10 cellular contexts compared by ENCODE assay signal in the genomic region with DNA sequence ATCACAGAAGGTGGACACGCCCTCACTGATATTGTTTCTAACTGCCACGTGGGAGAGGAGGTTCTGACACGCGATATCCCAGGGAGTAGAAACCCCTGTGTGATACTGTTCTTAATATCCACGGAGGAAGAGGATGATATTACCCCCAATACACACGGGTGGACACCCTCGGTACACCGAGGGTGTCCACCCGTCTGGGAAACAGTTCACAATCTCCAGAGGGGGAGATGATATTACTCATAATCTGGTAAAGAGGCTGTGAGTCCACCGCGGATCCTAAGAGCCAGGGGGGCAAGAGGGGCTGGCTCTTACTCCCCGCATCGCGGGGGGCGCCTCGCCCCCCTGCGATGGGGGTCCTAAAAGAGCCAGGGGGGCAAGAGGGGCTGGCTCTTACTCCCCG. TPM values are rescaled to one million over a fixed set of nuclear protein-coding genes. Genes with fewer than 3 reads are reported as not detected.
DNase-seq lines count a peak whose midpoint lies in the region; ATAC-seq and TF ChIP-seq lines count a peak whose summit lies in the region.
"Had no signal": no experiment of that assay in that cellular context is flagged by ENCODE, and none has a peak within 500 bp of the region (broad histone marks: within the 10 kb centered on the region; RNA-seq: fewer than 3 reads in every experiment).

No MANE protein-coding gene starts in this region.

- H3K9me3 ChIP-seq in adipocyte (ENCODE audit: control insufficient read depth, low read length): no peaks in the 10 kb centered on the region
- H3K9me3 ChIP-seq in lower lobe of right lung: no peaks in the 10 kb centered on the region
- no peaks in the 10 kb centered on the region for H3K9me3 ChIP-seq in mucosa of descending colon

- H3K27ac Mint-ChIP-seq in GM23338: no peak overlapping the region

- H3K27me3 Mint-ChIP-seq in GM23338 (ENCODE audit: insufficient read depth, low read depth, poor library complexity): no peaks in the 10 kb centered on the region

- H3K36me3 ChIP-seq in ACC112 (ENCODE audit: insufficient read depth, low read length) (no peaks in the 10 kb centered on the region), GM23338 (ENCODE audit: insufficient read depth) (no peaks in the 10 kb centered on the region), adipocyte (ENCODE audit: control insufficient read depth, insufficient read depth, low read length, severe bottlenecking) (no peaks in the 10 kb centered on the region), lower lobe of right lung (no peaks in the 10 kb centered on the region), mucosa of descending colon (ENCODE audit: low read depth) (no peaks in the 10 kb centered on the region)

- no peaks in the 10 kb centered on the region for H3K27me3 ChIP-seq in ACC112 (ENCODE audit: insufficient read depth, low read length)
- no peaks in the 10 kb centered on the region for H3K27me3 ChIP-seq in GM23338 (ENCODE audit: insufficient read depth)
- H3K27me3 ChIP-seq in adipocyte (replicated peaks; ENCODE audit: control insufficient read depth, insufficient read depth, low read length): peaks cover 7% of the 10 kb centered on the region
- no peaks in the 10 kb centered on the region for H3K27me3 ChIP-seq in lower lobe of right lung (ENCODE audit: low read depth)

- H2AFZ ChIP-seq in ACC112 (ENCODE audit: low read length, unreplicated experiment) (peak overlapping the region; percentile 80), GM23338 (no peak overlapping the region)

- H3K4me1 ChIP-seq in ACC112 (ENCODE audit: control insufficient read depth, insufficient read depth, low read length, unreplicated experiment) (no peaks in the 10 kb centered on the region), GM23338 (ENCODE audit: insufficient read depth) (no peaks in the 10 kb centered on the region), adipocyte (ENCODE audit: control insufficient read depth, insufficient read depth, low read length) (peaks cover 6% of the 10 kb centered on the region), lower lobe of right lung (no peaks in the 10 kb centered on the region), mucosa of descending colon (ENCODE audit: low read depth) (no peaks in the 10 kb centered on the region)

- intact Hi-C loops in lower lobe of right lung (cut with DNase I) (no loop called here), mucosa of descending colon (cut with DNase I, micrococcal nuclease) (no loop called here)

- TF ChIP-seq CTCF in GM23338 (conservative IDR thresholded peaks at IDR 0.05; ENCODE audit: low read depth in 2 of 2) (no peak), lower lobe of right lung (IDR thresholded peaks at IDR 0.05) (no peak), mucosa of descending colon (IDR thresholded peaks at IDR 0.05) (no peak)

- H3K9ac ChIP-seq in adipocyte (ENCODE audit: low read length): peak overlapping the region; percentile 42

- H3K36me3 Mint-ChIP-seq in GM23338 (ENCODE audit: low read depth): no peaks in the 10 kb centered on the region

- H3K4me3 ChIP-seq in ACC112 (ENCODE audit: low read depth, low read length) (peak overlapping the region; percentile 51), GM23338 (peak overlapping the region; percentile 49), adipocyte (ENCODE audit: low read length) (peak overlapping the region; percentile 68), lower lobe of right lung (peak overlapping the region; percentile 28), mucosa of descending colon (no peak overlapping the region)

- H3K4me3 Mint-ChIP-seq in GM23338: peak overlapping the region; percentile 53

- DNase-seq in GM23338 (ENCODE audit: low spot score): no peak
- DNase-seq in adipocyte (ENCODE audit: low read depth): no peak
- DNase-seq in lower lobe of right lung: no peak
- no peak for DNase-seq in mucosa of descending colon
- DNase-seq in T1000 (lab: John Stamatoyannopoulos, UW): no peak
- DNase-seq in kidney tubule cell (ENCODE audit: low spot score): no peak

- no peaks in the 10 kb centered on the region for H4K20me1 ChIP-seq in GM23338 (replicated peaks; ENCODE audit: insufficient read depth)

- H3K79me2 ChIP-seq in ACC112 (ENCODE audit: control insufficient read depth, insufficient read depth, low read length, unreplicated experiment) (no peaks in the 10 kb centered on the region), GM23338 (replicated peaks; ENCODE audit: insufficient read depth) (no peaks in the 10 kb centered on the region)

- H3K9me3 Mint-ChIP-seq in GM23338: no peaks in the 10 kb centered on the region

- H3K27ac ChIP-seq in ACC112 (ENCODE audit: low read depth, low read length) (no peak overlapping the region), GM23338 (ENCODE audit: low read depth) (no peak overlapping the region), lower lobe of right lung (no peak overlapping the region)
- H3K27ac ChIP-seq: epithelial cell of prostate had no signal

- no peaks in the 10 kb centered on the region for H3K9me2 ChIP-seq in GM23338 (ENCODE audit: insufficient read depth)

- no peaks in the 10 kb centered on the region for H3F3A ChIP-seq in GM23338 (replicated peaks; ENCODE audit: low read depth)

- H3K4me1 Mint-ChIP-seq in GM23338: no peaks in the 10 kb centered on the region; the same call in 2 of the 3 replicates

- ATAC-seq in GM23338 (no peak), lower lobe of right lung (no peak), mucosa of descending colon (no peak), HG02623 (IDR thresholded peaks at IDR 0.05; ENCODE audit: unreplicated experiment) (no peak)
- ATAC-seq: left lobe of liver had no signal

- peak overlapping the region; percentile 76 for H3K4me2 ChIP-seq in GM23338

TF ChIP-seq in GM23338, 12 proteins besides CTCF, POLR2A, EP300 and RAD21:
- TF ChIP-seq, protein P1, sequence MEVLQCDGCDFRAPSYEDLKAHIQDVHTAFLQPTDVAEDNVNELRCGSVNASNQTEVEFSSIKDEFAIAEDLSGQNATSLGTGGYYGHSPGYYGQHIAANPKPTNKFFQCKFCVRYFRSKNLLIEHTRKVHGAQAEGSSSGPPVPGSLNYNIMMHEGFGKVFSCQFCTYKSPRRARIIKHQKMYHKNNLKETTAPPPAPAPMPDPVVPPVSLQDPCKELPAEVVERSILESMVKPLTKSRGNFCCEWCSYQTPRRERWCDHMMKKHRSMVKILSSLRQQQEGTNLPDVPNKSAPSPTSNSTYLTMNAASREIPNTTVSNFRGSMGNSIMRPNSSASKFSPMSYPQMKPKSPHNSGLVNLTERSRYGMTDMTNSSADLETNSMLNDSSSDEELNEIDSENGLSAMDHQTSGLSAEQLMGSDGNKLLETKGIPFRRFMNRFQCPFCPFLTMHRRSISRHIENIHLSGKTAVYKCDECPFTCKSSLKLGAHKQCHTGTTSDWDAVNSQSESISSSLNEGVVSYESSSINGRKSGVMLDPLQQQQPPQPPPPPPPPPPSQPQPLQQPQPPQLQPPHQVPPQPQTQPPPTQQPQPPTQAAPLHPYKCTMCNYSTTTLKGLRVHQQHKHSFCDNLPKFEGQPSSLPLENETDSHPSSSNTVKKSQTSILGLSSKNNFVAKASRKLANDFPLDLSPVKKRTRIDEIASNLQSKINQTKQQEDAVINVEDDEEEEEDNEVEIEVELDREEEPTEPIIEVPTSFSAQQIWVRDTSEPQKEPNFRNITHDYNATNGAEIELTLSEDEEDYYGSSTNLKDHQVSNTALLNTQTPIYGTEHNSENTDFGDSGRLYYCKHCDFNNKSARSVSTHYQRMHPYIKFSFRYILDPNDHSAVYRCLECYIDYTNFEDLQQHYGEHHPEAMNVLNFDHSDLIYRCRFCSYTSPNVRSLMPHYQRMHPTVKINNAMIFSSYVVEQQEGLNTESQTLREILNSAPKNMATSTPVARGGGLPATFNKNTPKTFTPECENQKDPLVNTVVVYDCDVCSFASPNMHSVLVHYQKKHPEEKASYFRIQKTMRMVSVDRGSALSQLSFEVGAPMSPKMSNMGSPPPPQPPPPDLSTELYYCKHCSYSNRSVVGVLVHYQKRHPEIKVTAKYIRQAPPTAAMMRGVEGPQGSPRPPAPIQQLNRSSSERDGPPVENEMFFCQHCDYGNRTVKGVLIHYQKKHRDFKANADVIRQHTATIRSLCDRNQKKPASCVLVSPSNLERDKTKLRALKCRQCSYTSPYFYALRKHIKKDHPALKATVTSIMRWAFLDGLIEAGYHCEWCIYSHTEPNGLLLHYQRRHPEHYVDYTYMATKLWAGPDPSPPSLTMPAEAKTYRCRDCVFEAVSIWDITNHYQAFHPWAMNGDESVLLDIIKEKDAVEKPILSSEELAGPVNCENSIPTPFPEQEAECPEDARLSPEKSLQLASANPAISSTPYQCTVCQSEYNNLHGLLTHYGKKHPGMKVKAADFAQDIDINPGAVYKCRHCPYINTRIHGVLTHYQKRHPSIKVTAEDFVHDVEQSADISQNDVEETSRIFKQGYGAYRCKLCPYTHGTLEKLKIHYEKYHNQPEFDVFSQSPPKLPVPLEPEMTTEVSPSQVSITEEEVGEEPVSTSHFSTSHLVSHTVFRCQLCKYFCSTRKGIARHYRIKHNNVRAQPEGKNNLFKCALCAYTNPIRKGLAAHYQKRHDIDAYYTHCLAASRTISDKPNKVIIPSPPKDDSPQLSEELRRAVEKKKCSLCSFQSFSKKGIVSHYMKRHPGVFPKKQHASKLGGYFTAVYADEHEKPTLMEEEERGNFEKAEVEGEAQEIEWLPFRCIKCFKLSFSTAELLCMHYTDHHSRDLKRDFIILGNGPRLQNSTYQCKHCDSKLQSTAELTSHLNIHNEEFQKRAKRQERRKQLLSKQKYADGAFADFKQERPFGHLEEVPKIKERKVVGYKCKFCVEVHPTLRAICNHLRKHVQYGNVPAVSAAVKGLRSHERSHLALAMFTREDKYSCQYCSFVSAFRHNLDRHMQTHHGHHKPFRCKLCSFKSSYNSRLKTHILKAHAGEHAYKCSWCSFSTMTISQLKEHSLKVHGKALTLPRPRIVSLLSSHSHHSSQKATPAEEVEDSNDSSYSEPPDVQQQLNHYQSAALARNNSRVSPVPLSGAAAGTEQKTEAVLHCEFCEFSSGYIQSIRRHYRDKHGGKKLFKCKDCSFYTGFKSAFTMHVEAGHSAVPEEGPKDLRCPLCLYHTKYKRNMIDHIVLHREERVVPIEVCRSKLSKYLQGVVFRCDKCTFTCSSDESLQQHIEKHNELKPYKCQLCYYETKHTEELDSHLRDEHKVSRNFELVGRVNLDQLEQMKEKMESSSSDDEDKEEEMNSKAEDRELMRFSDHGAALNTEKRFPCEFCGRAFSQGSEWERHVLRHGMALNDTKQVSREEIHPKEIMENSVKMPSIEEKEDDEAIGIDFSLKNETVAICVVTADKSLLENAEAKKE (CRISPR knock-in tag; IDR thresholded peaks at IDR 0.05): no peak
- TF ChIP-seq EZH2 (IDR thresholded peaks at IDR 0.05; ENCODE audit: low read depth, unreplicated experiment) (no peak), EZH2phosphoT487 (IDR thresholded peaks at IDR 0.05; ENCODE audit: unreplicated experiment) (no peak), POLR2AphosphoS5 (IDR thresholded peaks at IDR 0.05; ENCODE audit: low read depth) (no peak)

RNA-seq across cellular contexts. Expression of a gene that starts 29.6 kb away (rescaled TPM):
- total RNA-seq in GM23338 (2014; rRNA removed; shearing (Covaris generic)): 0.66 TPM in 1 of 2 replicates, not detected in the other
- polyA plus RNA-seq in GM23338 (2016; fragmentation: Nextera tagmentation; extraction: Ambion mirVana): 0.65 and 0.78 TPM in 2 replicates
- total RNA-seq in lower lobe of right lung: 381 TPM
- total RNA-seq in mucosa of descending colon: 10 to 100 TPM in 1 of 3 donors, 1 to 10 TPM in 2; 2.5 to 14.0 (median 4.7) TPM

Comparison
In these comparisons a context has a peak if more than half of its experiments do, and no peak if none do; other contexts are left out.
1. RNA of a gene that starts 29.6 kb away (total RNA-seq): 381 TPM in lower lobe of right lung (single experiment); 2.5 to 14.0 TPM in mucosa of descending colon and 0.66 TPM in GM23338; every median in the first group is over 10 times any median in the second.